Comparison of ENCODE assay signal across 9 cellular contexts in genomic region chr4:150217192-150217591, GRCh38.
A peak's percentile ranks its signal among the peaks of the same experiment; 100 is the strongest.
DNase-seq lines count a peak whose midpoint lies in the region; ATAC-seq and TF ChIP-seq lines count a peak whose summit lies in the region.
"Had no signal": no experiment of that assay in that cellular context is flagged by ENCODE, and none has a peak within 500 bp of the region (broad histone marks: within the 10 kb centered on the region; RNA-seq: fewer than 3 reads in every experiment).

No MANE protein-coding gene starts in this region.

- H3K4me3 ChIP-seq in AG09309 (ENCODE audit: control insufficient read depth, low read depth, low read length) (no peak overlapping the region), astrocyte of the cerebellum (ENCODE audit: low read depth, low read length) (no peak overlapping the region), kidney epithelial cell (ENCODE audit: low read depth, low read length) (no peak overlapping the region)

- H3K27me3 ChIP-seq in kidney epithelial cell (ENCODE audit: control insufficient read depth, insufficient read depth, low read length): no peaks in the 10 kb centered on the region

- peak; percentile 57 for TF ChIP-seq CTCF in AG09309 (IDR thresholded peaks at IDR 0.05; ENCODE audit: control insufficient read depth, insufficient read depth, low read depth, low read length, missing control alignments)
- TF ChIP-seq CTCF in astrocyte of the cerebellum (IDR thresholded peaks at IDR 0.05; ENCODE audit: low read depth, low read length, missing control alignments): peak; percentile 68
- TF ChIP-seq CTCF in kidney epithelial cell (IDR thresholded peaks at IDR 0.05; ENCODE audit: insufficient read depth, low read length, poor library complexity, severe bottlenecking): peak; percentile 53

- in situ Hi-C loops in astrocyte of the cerebellum (cut with HindIII; ENCODE audit: low sequenced_read_pairs): loop anchor here (10.0 kb wide), 1 partner anchor 202 kb away; no protein-coding TSS in a partner anchor

- DNase-seq in AG09309 (ENCODE audit: low read depth): peak; percentile 72
- peak; percentile 60 for DNase-seq in LHCN-M2 (ENCODE audit: low read depth)
- DNase-seq in astrocyte of the cerebellum (ENCODE audit: low read depth): peak; percentile 81
- DNase-seq in kidney epithelial cell (ENCODE audit: low read depth): peak; percentile 52
- DNase-seq in NAMALWA (ENCODE audit: low spot score): no peak
- no peak for DNase-seq in activated CD4-positive, alpha-beta T cell treated with anti-CD3 and anti-CD28 coated beads for 48 hours
- no peak for DNase-seq in central memory CD4-positive, alpha-beta T cell
- DNase-seq: activated T-cell treated with anti-CD3 and anti-CD28 coated beads, Interleukin-2, amount 50 U/mL, for 72 hours had no signal

- H3K36me3 ChIP-seq in kidney epithelial cell (ENCODE audit: control insufficient read depth, insufficient read depth, low read length): no peaks in the 10 kb centered on the region

- ATAC-seq in GM21825 (IDR thresholded peaks at IDR 0.05; ENCODE audit: unreplicated experiment): no peak
- ATAC-seq: activated T-cell treated with anti-CD3 and anti-CD28 coated beads, Interleukin-2, amount 50 U/mL, for 72 hours had no signal

Comparison
In these comparisons a context has a peak if more than half of its experiments do, and no peak if none do; other contexts are left out.
1. DNase-seq: peak in AG09309 (single experiment), LHCN-M2 (single experiment), astrocyte of the cerebellum (single experiment) and kidney epithelial cell (single experiment); none in NAMALWA (single experiment), activated CD4-positive, alpha-beta T cell treated with anti-CD3 and anti-CD28 coated beads for 48 hours (single experiment) and central memory CD4-positive, alpha-beta T cell (single experiment).
2. Peak in every context shown above with its lines, with median percentiles within 50 percentile points of each other: CTCF ChIP-seq.